ENCODE assay signal across 22 cellular contexts in genomic region chr4:7027284-7027683, GRCh38. TPM values are rescaled to one million over a fixed set of nuclear protein-coding genes. Genes with fewer than 3 reads are reported as not detected.
DNase-seq lines count a peak whose midpoint lies in the region; ATAC-seq, FAIRE-seq and TF ChIP-seq lines count a peak whose summit lies in the region.
"Had no signal": no experiment of that assay in that cellular context is flagged by ENCODE, and none has a peak within 500 bp of the region (broad histone marks: within the 10 kb centered on the region; RNA-seq: fewer than 3 reads in every experiment).

No MANE protein-coding gene starts in this region.

- FAIRE-seq in GM12891 (lab: Jason Lieb, UNC) (peak; percentile 91), K562 (lab: Jason Lieb, UNC) (no peak)

- H3K9me1 ChIP-seq in K562 (ENCODE audit: control insufficient read depth, insufficient read depth, low read length): peaks cover 2% of the 10 kb centered on the region

- ATAC-seq in K562: no peak
- ATAC-seq in GM21381 (IDR thresholded peaks at IDR 0.05; ENCODE audit: unreplicated experiment): no peak

- CTCF ChIA-PET in HEK293 (lab: Yijun Ruan, JAX): no interaction called here
- CTCF ChIA-PET in K562 (lab: Yijun Ruan, JAX; ENCODE audit: low intra/inter-chr PET ratio): no interaction called here

- intact Hi-C loops in K562 (cut with micrococcal nuclease) (no loop called here), posterior vena cava (cut with DNase I) (no loop called here)

- no peak for DNase-seq in GM12891 (ENCODE audit: insufficient read length, low spot score)
- DNase-seq in K562 (ENCODE audit: extremely low read depth in 1 of 4, low spot score in 3 of 4): no peak
- DNase-seq in posterior vena cava (ENCODE audit: low spot score): peak; percentile 8
- DNase-seq in foreskin fibroblast: no peak
- no peak for DNase-seq in NCI-H1436 (lab: John Stamatoyannopoulos, UW)
- DNase-seq: BE2C; CD4-positive, CD25-positive, alpha-beta regulatory T cell; DMS79; Kasumi-1; MM.1S; NCI-H1048; NCI-H1417 treated with DMSO at 0.1 percent for 48 hours; NCI-H187 treated with DMSO at 0.1 percent for 48 hours; NCI-H2107; NCI-H446 treated with DMSO at 0.1 percent for 48 hours; NCI-H526 treated with DMSO at 0.1 percent for 48 hours; OCI-M1; SHP77 treated with DMSO at 0.1 percent for 48 hours; SW 1271 had no signal

- no peaks in the 10 kb centered on the region; the same call in 1 of the 2 replicates for H4K20me1 ChIP-seq in K562 (replicated peaks; ENCODE audit: control insufficient read depth, insufficient read depth, low read length)

- no peak overlapping the region for H3K4me3 ChIP-seq in HEK293 (ENCODE audit: low read depth, low read length)
- no peak overlapping the region for H3K4me3 ChIP-seq in K562
- H3K4me3 ChIP-seq in foreskin fibroblast (ENCODE audit: low read depth in 1 of 2, low read length in 2 of 2): no peak overlapping the region
- H3K4me3 ChIP-seq: SK-N-MC had no signal

- BruUV-seq in K562 (replicated peaks; lab: Mats Ljungman, UMichigan): no TSS peak

- TF ChIP-seq CTCF in HEK293 (tag by site-specific recombination; IDR thresholded peaks at IDR 0.05) (no peak), K562 (IDR thresholded peaks at IDR 0.05 in 2 of 3, conservative IDR thresholded peaks at IDR 0.05 in 1 of 3; ENCODE audit: insufficient read depth in 2 of 3, low read depth in 1 of 3, low read length in 3 of 3) (no peak), foreskin fibroblast (IDR thresholded peaks at IDR 0.05; ENCODE audit: low read depth, low read length) (no peak)

- in situ Hi-C loops in K562 (cut with MboI): no loop called here

- no peaks in the 10 kb centered on the region for H3K79me2 ChIP-seq in K562 (ENCODE audit: control insufficient read depth, insufficient read depth, low read length)

- H3K36me3 ChIP-seq in HEK293 (ENCODE audit: control insufficient read depth in 2 of 2, insufficient read depth in 1 of 2, low read length in 2 of 2): peaks cover 4 to 83% of the 10 kb centered on the region in 2 experiments; a peak in 2 of 3 replicates
- H3K36me3 ChIP-seq in K562 (ENCODE audit: control insufficient read depth, insufficient read depth, low read length): peaks cover 95% of the 10 kb centered on the region

- no peak for TF ChIP-seq RAD21 in K562 (CRISPR knock-in tag; conservative IDR thresholded peaks at IDR 0.05 in 1 of 2, IDR thresholded peaks at IDR 0.05 in 1 of 2)

- H3K9me3 ChIP-seq in HEK293 (ENCODE audit: control insufficient read depth, insufficient read depth, low read depth, low read length) (no peaks in the 10 kb centered on the region), K562 (replicated peaks; ENCODE audit: control insufficient read depth, insufficient read depth, low read depth, low read length) (no peaks in the 10 kb centered on the region)
- H3K9me3 ChIP-seq: BE2C had no signal

- H3K4me1 ChIP-seq in HEK293 (ENCODE audit: control insufficient read depth, insufficient read depth, low read length) (no peaks in the 10 kb centered on the region), K562 (replicated peaks in 1 of 2; ENCODE audit: control insufficient read depth in 2 of 2, insufficient read depth in 2 of 2, low read length in 2 of 2) (peaks cover 11 to 15% of the 10 kb centered on the region in 2 experiments)
- H3K4me1 ChIP-seq: BE2C had no signal

- WGBS in K562 (ENCODE audit: insufficient coverage, low coverage, missing lambda C conversion rate): 90% methylated on average over 5 of the region's 7 CpGs

- POLR2A ChIA-PET in HEK293 (lab: Yijun Ruan, JAX) (no interaction called here), K562 (lab: Yijun Ruan, JAX) (no interaction called here)

- no peak overlapping the region for H2AFZ ChIP-seq in K562 (ENCODE audit: low read depth, low read length)

- H3K9ac ChIP-seq in K562 (ENCODE audit: insufficient read depth in 1 of 2, low read depth in 2 of 2, low read length in 2 of 2): no peak overlapping the region

- no peak overlapping the region for H3K27ac ChIP-seq in HEK293 (ENCODE audit: extremely low read depth, low read depth, low read length)
- H3K27ac ChIP-seq in K562 (ENCODE audit: extremely low read depth, low read depth, low read length): no peak overlapping the region
- H3K27ac ChIP-seq: SK-N-MC had no signal

- TF ChIP-seq EP300 in K562 (IDR thresholded peaks at IDR 0.05; ENCODE audit: low read length): no peak

- no peak for TF ChIP-seq POLR2A in GM12891 (IDR thresholded peaks at IDR 0.05; ENCODE audit: low read depth, low read length)
- no peak for TF ChIP-seq POLR2A in K562 (conservative IDR thresholded peaks at IDR 0.05)

- no peaks in the 10 kb centered on the region for H3K27me3 ChIP-seq in K562 (ENCODE audit: control insufficient read depth in 2 of 2, insufficient read depth in 2 of 2, low read length in 2 of 2)
- H3K27me3 ChIP-seq: BE2C had no signal

- no peak overlapping the region for H3K4me2 ChIP-seq in K562 (ENCODE audit: insufficient read depth, low read length)

TF ChIP-seq in GM12891, 5 proteins besides CTCF, POLR2A, EP300 and RAD21:
- no peak for TF ChIP-seq POU2F2 (IDR thresholded peaks at IDR 0.05; ENCODE audit: low read depth, low read length)

TF ChIP-seq in HEK293, 187 proteins besides CTCF, POLR2A, EP300 and RAD21 (continues in another document):
- TF ChIP-seq ZBTB8A (tag by site-specific recombination; IDR thresholded peaks at IDR 0.05) (no peak), EGR2 (tag by site-specific recombination; IDR thresholded peaks at IDR 0.05; ENCODE audit: low read depth) (peak; percentile 95), ZNF138 (tag by site-specific recombination; IDR thresholded peaks at IDR 0.05; ENCODE audit: borderline replicate concordance) (no peak), ZNF830 (tag by site-specific recombination; IDR thresholded peaks at IDR 0.05; ENCODE audit: low read depth) (no peak), ZFHX2 (tag by site-specific recombination; conservative IDR thresholded peaks at IDR 0.05) (peak; percentile 98)

TF ChIP-seq in K562, 482 proteins besides CTCF, POLR2A, EP300 and RAD21:
- TF ChIP-seq SNIP1 (IDR thresholded peaks at IDR 0.05; ENCODE audit: low read depth) (no peak), EGR1 (conservative IDR thresholded peaks at IDR 0.05) (peak; percentile 61), ZBTB12 (CRISPR knock-in tag; IDR thresholded peaks at IDR 0.05) (no peak), XRCC5 (IDR thresholded peaks at IDR 0.05; ENCODE audit: low read depth, low read length) (no peak), ETV5 (CRISPR knock-in tag; IDR thresholded peaks at IDR 0.05; ENCODE audit: low read depth) (no peak), KLF1 (tag; IDR thresholded peaks at IDR 0.05) (no peak)

RNA-seq across cellular contexts. Expression of gene TADA2B, which starts 15.9 kb away (rescaled TPM):
- 5.1 TPM for polyA plus RNA-seq in GM12891 (2012; ENCODE audit: low read depth, missing spikeins)
- total RNA-seq in K562 (2011; cell fraction: chromatin; rRNA removed; ENCODE audit: low replicate concordance): 12.9 and 18.0 TPM in 2 replicates
- total RNA-seq in K562 (2011; cell fraction: nucleolus; rRNA removed): 10.0 and 11.0 TPM in 2 replicates
- total RNA-seq in K562 (2011; cell fraction: nucleoplasm; rRNA removed): 11.2 and 11.5 TPM in 2 replicates
- total RNA-seq in K562 (2014; rRNA removed) (8.6 and 11.5 TPM in 2 replicates), K562 (2014; rRNA removed; fragmentation: Illumina TruSeq; extraction: Trizol) (6.3 and 7.5 TPM in 2 replicates), K562 (2015; rRNA removed; fragmentation: Illumina TruSeq; extraction: Trizol) (10.4 and 10.9 TPM in 2 replicates), K562 (2021) (11.9 and 12.2 TPM in 2 replicates), posterior vena cava (10 to 100 TPM; 16.8 to 19.7 TPM)
- polyA plus RNA-seq in K562 (2011; rRNA removed) (3.8 and 4.2 TPM in 2 replicates), K562 (2014; fragmentation: Illumina TruSeq; extraction: Trizol) (9.2 and 11.8 TPM in 2 replicates), K562 (2014; fragmentation: Nextera tagmentation; extraction: Ambion mirVana) (under 1 TPM; 0.55 to 0.81 TPM), K562 (2014; rRNA removed) (7.4 and 7.7 TPM in 2 replicates)
- 4.6 and 5.4 TPM in 2 replicates for polyA plus RNA-seq in K562 (2011; cell fraction: cytosol; rRNA removed)
- 4.7 and 8.2 TPM in 2 replicates for polyA plus RNA-seq in K562 (2011; cell fraction: nucleus; rRNA removed)
- 10.8 and 12.4 TPM in 2 replicates for polyA plus RNA-seq in K562 (2012)
- 4.9 and 5.9 TPM in 2 replicates for polyA minus RNA-seq in K562 (2011; rRNA and poly(A)+ RNA removed)
- polyA minus RNA-seq in K562 (2011; cell fraction: cytosol; rRNA and poly(A)+ RNA removed): 5.5 and 5.6 TPM in 2 replicates
- 3.8 and 6.1 TPM in 2 replicates for polyA minus RNA-seq in K562 (2011; cell fraction: nucleus; rRNA and poly(A)+ RNA removed)

RNA-seq across cellular contexts. Expression of gene GRPEL1, which starts 40.6 kb away (rescaled TPM):
- 24.4 TPM for polyA plus RNA-seq in GM12891 (2012; ENCODE audit: low read depth, missing spikeins)
- 36.2 and 43.9 TPM in 2 replicates for total RNA-seq in K562 (2011; cell fraction: chromatin; rRNA removed; ENCODE audit: low replicate concordance)
- 32.4 and 37.0 TPM in 2 replicates for total RNA-seq in K562 (2011; cell fraction: nucleolus; rRNA removed)
- 41.4 and 49.8 TPM in 2 replicates for total RNA-seq in K562 (2011; cell fraction: nucleoplasm; rRNA removed)
- total RNA-seq in K562 (2014; rRNA removed) (72.5 and 99.5 TPM in 2 replicates), K562 (2014; rRNA removed; fragmentation: Illumina TruSeq; extraction: Trizol) (86.6 and 90.2 TPM in 2 replicates), K562 (2015; rRNA removed; fragmentation: Illumina TruSeq; extraction: Trizol) (77.4 and 84.4 TPM in 2 replicates), K562 (2021) (59.7 and 63.7 TPM in 2 replicates), posterior vena cava (10 to 100 TPM; 22.2 to 22.6 TPM)
- polyA plus RNA-seq in K562 (2011; rRNA removed) (34.9 and 43.4 TPM in 2 replicates), K562 (2014; fragmentation: Illumina TruSeq; extraction: Trizol) (87.3 and 88.7 TPM in 2 replicates), K562 (2014; fragmentation: Nextera tagmentation; extraction: Ambion mirVana) (100 to 1,000 TPM; 125 to 192 TPM), K562 (2014; rRNA removed) (64.3 and 65.9 TPM in 2 replicates)
- polyA plus RNA-seq in K562 (2011; cell fraction: cytosol; rRNA removed): 16.6 and 26.2 TPM in 2 replicates
- 16.0 and 19.8 TPM in 2 replicates for polyA plus RNA-seq in K562 (2011; cell fraction: nucleus; rRNA removed)
- polyA plus RNA-seq in K562 (2012): 23.4 and 48.5 TPM in 2 replicates
- polyA minus RNA-seq in K562 (2011; rRNA and poly(A)+ RNA removed): 59.1 and 61.5 TPM in 2 replicates
- polyA minus RNA-seq in K562 (2011; cell fraction: cytosol; rRNA and poly(A)+ RNA removed): 21.3 and 24.2 TPM in 2 replicates
- 18.3 and 25.0 TPM in 2 replicates for polyA minus RNA-seq in K562 (2011; cell fraction: nucleus; rRNA and poly(A)+ RNA removed)
